Comparison of ENCODE assay signal across 1 cellular context in the genomic region with DNA sequence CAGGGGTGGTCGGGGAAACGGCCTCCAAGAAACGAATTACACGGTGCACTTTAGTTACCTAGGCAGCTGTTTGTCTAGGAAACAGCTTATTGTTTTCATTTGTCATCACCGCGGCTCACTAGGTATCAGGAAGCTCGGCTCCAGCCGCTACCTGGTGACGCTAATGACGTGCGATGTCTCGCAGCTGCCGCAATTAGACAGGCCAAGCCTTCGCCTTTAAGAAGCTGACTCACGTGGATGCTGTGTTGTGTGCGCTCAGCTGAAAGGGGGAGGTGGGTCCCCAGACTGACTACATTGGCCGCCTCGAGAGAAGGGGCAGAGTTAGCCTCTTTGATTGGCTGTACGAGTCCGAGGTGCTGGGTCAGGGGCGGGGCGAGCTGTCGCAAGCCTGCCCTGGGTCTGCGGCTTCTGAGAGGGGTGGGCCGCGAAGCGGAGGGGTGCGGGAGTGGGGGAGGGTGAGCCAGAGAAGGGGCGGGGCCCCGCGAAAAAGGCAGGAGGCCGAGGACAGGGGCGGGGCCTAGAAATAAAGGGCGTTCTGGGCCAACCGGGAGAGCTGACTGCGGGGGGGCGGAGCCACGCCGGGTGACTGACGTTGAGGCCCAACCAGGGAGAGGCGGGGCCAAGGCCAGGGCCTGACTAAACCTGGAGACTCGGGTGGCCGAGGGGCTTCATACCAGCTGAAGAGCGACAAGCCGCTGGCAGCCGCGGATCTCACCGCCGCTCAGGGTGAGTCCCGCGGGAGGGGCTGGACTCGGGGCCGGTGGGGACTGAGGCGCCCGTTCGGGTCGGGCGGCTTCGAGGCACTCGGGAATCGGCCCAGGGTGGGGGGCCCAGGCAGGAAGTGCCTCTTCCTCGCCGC.
TF ChIP-seq lines count a peak whose summit lies in the region.

A gene (plus strand): TSS at position 671 of the 859 bp plus-strand sequence. CDS start 9,645 bp downstream, outside the sequence.

TF ChIP-seq in K562, 482 proteins besides CTCF, POLR2A, EP300 and RAD21 (continued from another document and continues in another):
- TF ChIP-seq, protein P1, sequence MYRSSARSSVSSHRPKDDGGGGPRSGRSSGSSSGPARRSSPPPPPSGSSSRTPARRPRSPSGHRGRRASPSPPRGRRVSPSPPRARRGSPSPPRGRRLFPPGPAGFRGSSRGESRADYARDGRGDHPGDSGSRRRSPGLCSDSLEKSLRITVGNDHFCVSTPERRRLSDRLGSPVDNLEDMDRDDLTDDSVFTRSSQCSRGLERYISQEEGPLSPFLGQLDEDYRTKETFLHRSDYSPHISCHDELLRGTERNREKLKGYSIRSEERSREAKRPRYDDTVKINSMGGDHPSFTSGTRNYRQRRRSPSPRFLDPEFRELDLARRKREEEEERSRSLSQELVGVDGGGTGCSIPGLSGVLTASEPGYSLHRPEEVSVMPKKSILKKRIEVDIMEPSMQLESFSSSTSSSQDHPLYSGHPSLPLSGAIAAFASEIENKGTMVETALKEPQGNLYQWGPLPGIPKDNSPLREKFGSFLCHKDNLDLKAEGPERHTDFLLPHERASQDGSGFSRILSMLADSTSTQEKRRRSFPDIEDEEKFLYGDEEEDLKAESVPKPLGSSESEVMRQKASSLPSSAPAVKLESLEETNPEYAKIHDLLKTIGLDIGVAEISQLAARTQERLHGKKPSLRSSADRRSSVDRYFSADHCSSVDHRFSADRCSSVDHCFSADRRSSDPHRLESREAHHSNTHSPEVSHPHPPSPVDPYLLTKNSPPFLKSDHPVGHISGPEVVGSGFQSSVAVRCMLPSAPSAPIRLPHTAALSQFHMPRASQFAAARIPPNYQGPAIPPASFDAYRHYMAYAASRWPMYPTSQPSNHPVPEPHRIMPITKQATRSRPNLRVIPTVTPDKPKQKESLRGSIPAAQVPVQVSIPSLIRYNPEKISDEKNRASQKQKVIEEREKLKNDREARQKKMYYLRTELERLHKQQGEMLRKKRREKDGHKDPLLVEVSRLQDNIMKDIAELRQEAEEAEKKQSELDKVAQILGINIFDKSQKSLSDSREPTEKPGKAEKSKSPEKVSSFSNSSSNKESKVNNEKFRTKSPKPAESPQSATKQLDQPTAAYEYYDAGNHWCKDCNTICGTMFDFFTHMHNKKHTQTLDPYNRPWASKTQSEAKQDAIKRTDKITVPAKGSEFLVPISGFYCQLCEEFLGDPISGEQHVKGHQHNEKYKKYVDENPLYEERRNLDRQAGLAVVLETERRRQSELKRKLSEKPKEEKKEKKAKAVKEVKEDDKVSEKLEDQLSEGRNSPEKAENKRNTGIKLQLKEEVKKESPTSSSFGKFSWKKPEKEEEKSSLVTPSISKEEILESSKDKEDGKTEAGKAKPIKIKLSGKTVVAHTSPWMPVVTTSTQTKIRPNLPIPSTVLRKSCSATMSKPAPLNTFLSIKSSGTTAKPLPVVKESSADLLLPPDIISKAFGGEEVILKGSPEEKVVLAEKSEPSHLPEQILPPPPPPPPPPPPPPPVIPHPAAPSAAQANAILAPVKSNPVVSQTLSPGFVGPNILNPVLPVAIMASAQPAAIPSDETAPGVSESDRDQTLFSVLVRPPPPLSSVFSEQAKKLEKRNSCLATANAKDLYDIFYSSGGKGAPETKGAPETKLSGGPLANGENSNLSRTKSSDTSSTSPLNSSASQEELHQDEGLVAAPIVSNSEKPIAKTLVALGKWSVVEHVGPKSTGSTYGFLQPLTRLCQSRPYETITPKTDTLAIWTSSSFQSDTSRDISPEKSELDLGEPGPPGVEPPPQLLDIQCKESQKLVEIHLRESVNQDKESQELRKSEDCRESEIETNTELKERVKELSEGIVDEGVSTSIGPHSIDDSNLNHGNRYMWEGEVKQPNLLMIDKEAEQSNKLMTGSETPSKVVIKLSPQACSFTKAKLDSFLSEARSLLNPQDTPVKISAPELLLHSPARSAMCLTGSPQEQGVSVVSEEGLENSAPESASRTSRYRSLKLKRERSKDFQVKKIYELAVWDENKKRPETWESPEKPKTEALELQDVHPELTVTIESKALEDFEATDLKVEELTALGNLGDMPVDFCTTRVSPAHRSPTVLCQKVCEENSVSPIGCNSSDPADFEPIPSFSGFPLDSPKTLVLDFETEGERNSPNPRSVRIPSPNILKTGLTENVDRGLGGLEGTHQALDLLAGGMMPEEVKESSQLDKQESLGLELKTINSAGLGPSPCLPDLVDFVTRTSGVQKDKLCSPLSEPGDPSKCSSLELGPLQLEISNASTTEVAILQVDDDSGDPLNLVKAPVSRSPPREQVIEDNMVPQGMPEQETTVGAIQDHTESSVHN (IDR thresholded peaks at IDR 0.05; ENCODE audit: borderline replicate concordance in 1 of 2, low read depth in 1 of 2) = peak in 1 of 2 experiments; percentile 91; a peak in 2 of 4 replicates
- TF ChIP-seq ZNF175 (CRISPR knock-in tag; IDR thresholded peaks at IDR 0.05; ENCODE audit: low read depth) (no peak), ZNF507 (tag; conservative IDR thresholded peaks at IDR 0.05) (no peak), MYC (IDR thresholded peaks at IDR 0.05; ENCODE audit: low read depth, low read length) (peak; percentile 84), MYC (CRISPR knock-in tag; IDR thresholded peaks at IDR 0.05; ENCODE audit: borderline replicate concordance, low read depth) (no peak), RBBP5 (IDR thresholded peaks at IDR 0.05; ENCODE audit: borderline replicate concordance, insufficient read depth, low read length, poor library complexity, severe bottlenecking) (no peak), ARID2 (IDR thresholded peaks at IDR 0.05) (no peak), MECOM (CRISPR knock-in tag; IDR thresholded peaks at IDR 0.05) (no peak), RCOR1 (IDR thresholded peaks at IDR 0.05; ENCODE audit: borderline replicate concordance in 1 of 2, low read depth in 2 of 2, low read length in 2 of 2) (peak in 1 of 2 experiments; percentile 33; a peak in 1 of 4 replicates), ZNF311 (CRISPR knock-in tag; IDR thresholded peaks at IDR 0.05) (no peak), SREBF1 (IDR thresholded peaks at IDR 0.05; ENCODE audit: borderline replicate concordance, low read depth, low read length) (no peak), KDM4B (IDR thresholded peaks at IDR 0.05; ENCODE audit: borderline replicate concordance in 2 of 2, low read depth in 1 of 2) (no peak), ZNF75A (CRISPR knock-in tag; IDR thresholded peaks at IDR 0.05) (no peak)
- TF ChIP-seq, protein P2, sequence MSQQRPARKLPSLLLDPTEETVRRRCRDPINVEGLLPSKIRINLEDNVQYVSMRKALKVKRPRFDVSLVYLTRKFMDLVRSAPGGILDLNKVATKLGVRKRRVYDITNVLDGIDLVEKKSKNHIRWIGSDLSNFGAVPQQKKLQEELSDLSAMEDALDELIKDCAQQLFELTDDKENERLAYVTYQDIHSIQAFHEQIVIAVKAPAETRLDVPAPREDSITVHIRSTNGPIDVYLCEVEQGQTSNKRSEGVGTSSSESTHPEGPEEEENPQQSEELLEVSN (IDR thresholded peaks at IDR 0.05; ENCODE audit: borderline replicate concordance in 1 of 2, extremely low read depth in 1 of 2, insufficient read depth in 1 of 2, insufficient read length in 1 of 2, low read depth in 1 of 2, low read length in 1 of 2, poor library complexity in 1 of 2, severe bottlenecking in 1 of 2) = peak; percentile 70 to 75
- TF ChIP-seq, protein P3, sequence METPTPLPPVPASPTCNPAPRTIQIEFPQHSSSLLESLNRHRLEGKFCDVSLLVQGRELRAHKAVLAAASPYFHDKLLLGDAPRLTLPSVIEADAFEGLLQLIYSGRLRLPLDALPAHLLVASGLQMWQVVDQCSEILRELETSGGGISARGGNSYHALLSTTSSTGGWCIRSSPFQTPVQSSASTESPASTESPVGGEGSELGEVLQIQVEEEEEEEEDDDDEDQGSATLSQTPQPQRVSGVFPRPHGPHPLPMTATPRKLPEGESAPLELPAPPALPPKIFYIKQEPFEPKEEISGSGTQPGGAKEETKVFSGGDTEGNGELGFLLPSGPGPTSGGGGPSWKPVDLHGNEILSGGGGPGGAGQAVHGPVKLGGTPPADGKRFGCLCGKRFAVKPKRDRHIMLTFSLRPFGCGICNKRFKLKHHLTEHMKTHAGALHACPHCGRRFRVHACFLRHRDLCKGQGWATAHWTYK (CRISPR knock-in tag; IDR thresholded peaks at IDR 0.05) = no peak
- TF ChIP-seq, protein P4, sequence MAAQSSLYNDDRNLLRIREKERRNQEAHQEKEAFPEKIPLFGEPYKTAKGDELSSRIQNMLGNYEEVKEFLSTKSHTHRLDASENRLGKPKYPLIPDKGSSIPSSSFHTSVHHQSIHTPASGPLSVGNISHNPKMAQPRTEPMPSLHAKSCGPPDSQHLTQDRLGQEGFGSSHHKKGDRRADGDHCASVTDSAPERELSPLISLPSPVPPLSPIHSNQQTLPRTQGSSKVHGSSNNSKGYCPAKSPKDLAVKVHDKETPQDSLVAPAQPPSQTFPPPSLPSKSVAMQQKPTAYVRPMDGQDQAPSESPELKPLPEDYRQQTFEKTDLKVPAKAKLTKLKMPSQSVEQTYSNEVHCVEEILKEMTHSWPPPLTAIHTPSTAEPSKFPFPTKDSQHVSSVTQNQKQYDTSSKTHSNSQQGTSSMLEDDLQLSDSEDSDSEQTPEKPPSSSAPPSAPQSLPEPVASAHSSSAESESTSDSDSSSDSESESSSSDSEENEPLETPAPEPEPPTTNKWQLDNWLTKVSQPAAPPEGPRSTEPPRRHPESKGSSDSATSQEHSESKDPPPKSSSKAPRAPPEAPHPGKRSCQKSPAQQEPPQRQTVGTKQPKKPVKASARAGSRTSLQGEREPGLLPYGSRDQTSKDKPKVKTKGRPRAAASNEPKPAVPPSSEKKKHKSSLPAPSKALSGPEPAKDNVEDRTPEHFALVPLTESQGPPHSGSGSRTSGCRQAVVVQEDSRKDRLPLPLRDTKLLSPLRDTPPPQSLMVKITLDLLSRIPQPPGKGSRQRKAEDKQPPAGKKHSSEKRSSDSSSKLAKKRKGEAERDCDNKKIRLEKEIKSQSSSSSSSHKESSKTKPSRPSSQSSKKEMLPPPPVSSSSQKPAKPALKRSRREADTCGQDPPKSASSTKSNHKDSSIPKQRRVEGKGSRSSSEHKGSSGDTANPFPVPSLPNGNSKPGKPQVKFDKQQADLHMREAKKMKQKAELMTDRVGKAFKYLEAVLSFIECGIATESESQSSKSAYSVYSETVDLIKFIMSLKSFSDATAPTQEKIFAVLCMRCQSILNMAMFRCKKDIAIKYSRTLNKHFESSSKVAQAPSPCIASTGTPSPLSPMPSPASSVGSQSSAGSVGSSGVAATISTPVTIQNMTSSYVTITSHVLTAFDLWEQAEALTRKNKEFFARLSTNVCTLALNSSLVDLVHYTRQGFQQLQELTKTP (IDR thresholded peaks at IDR 0.05; ENCODE audit: low read depth in 1 of 2, partially characterized antibody in 2 of 2) = no peak
- TF ChIP-seq, protein P5, sequence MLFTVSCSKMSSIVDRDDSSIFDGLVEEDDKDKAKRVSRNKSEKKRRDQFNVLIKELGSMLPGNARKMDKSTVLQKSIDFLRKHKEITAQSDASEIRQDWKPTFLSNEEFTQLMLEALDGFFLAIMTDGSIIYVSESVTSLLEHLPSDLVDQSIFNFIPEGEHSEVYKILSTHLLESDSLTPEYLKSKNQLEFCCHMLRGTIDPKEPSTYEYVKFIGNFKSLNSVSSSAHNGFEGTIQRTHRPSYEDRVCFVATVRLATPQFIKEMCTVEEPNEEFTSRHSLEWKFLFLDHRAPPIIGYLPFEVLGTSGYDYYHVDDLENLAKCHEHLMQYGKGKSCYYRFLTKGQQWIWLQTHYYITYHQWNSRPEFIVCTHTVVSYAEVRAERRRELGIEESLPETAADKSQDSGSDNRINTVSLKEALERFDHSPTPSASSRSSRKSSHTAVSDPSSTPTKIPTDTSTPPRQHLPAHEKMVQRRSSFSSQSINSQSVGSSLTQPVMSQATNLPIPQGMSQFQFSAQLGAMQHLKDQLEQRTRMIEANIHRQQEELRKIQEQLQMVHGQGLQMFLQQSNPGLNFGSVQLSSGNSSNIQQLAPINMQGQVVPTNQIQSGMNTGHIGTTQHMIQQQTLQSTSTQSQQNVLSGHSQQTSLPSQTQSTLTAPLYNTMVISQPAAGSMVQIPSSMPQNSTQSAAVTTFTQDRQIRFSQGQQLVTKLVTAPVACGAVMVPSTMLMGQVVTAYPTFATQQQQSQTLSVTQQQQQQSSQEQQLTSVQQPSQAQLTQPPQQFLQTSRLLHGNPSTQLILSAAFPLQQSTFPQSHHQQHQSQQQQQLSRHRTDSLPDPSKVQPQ (CRISPR knock-in tag; IDR thresholded peaks at IDR 0.05; ENCODE audit: borderline replicate concordance) = peak; percentile 85; the same call in 1 of the 2 replicates
- TF ChIP-seq, protein P6, sequence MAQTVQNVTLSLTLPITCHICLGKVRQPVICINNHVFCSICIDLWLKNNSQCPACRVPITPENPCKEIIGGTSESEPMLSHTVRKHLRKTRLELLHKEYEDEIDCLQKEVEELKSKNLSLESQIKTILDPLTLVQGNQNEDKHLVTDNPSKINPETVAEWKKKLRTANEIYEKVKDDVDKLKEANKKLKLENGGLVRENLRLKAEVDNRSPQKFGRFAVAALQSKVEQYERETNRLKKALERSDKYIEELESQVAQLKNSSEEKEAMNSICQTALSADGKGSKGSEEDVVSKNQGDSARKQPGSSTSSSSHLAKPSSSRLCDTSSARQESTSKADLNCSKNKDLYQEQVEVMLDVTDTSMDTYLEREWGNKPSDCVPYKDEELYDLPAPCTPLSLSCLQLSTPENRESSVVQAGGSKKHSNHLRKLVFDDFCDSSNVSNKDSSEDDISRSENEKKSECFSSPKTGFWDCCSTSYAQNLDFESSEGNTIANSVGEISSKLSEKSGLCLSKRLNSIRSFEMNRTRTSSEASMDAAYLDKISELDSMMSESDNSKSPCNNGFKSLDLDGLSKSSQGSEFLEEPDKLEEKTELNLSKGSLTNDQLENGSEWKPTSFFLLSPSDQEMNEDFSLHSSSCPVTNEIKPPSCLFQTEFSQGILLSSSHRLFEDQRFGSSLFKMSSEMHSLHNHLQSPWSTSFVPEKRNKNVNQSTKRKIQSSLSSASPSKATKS (CRISPR knock-in tag; IDR thresholded peaks at IDR 0.05) = no peak
